ENCODE assay signal across 12 cellular contexts in genomic region chr2:157471078-157471477, GRCh38. TPM values are rescaled to one million over a fixed set of nuclear protein-coding genes. Genes with fewer than 3 reads are reported as not detected.
DNase-seq lines count a peak whose midpoint lies in the region; ATAC-seq lines count a peak whose summit lies in the region.
"Had no signal": no experiment of that assay in that cellular context is flagged by ENCODE, and none has a peak within 500 bp of the region (broad histone marks: within the 10 kb centered on the region; RNA-seq: fewer than 3 reads in every experiment).

No MANE protein-coding gene starts in this region.

- no peak for DNase-seq in CD4-positive, alpha-beta memory T cell
- no peak for DNase-seq in activated naive CD8-positive, alpha-beta T cell treated with anti-CD3 and anti-CD28 coated beads, Interleukin-2, amount 50 U/mL, for 24 hours
- no peak for DNase-seq in MG63
- DNase-seq in NCI-H2107 (lab: John Stamatoyannopoulos, UW): no peak
- DNase-seq in hippocampal formation (lab: John Stamatoyannopoulos, UW): no peak
- no peak for DNase-seq in HAP-1 (ENCODE audit: low spot score in 2 of 2)
- DNase-seq: NCI-H1092; NCI-H774; stimulated activated CD8-positive, alpha-beta memory T cell treated with anti-CD3 and anti-CD28 coated beads, Interleukin-4, amount 100 ng/mL, for 48 hours had no signal

- no peaks in the 10 kb centered on the region for H3K27me3 Mint-ChIP-seq in CD4-positive, alpha-beta memory T cell
- H3K27me3 Mint-ChIP-seq in activated naive CD8-positive, alpha-beta T cell treated with anti-CD3 and anti-CD28 coated beads, Interleukin-2, amount 50 U/mL, for 24 hours: no peaks in the 10 kb centered on the region

- CTCF ChIA-PET in CD4-positive, alpha-beta memory T cell (lab: Charles Lee; ENCODE audit: partially characterized antibody): interaction anchor here (0.8 to 18.1 kb wide), 4 partner anchors 14 to 141 kb away, joined by 3 to 392 read pairs (median 17); partner anchors contain the start of gene ERMN

- H3K27ac ChIP-seq in CD4-positive, alpha-beta memory T cell (ENCODE audit: low read depth, low read length): no peak overlapping the region

- ATAC-seq in GM19043 (IDR thresholded peaks at IDR 0.05; ENCODE audit: low read depth, unreplicated experiment): peak; percentile 9
- ATAC-seq in HG03342 (IDR thresholded peaks at IDR 0.05; ENCODE audit: unreplicated experiment): peak; percentile 22
- ATAC-seq in activated naive CD8-positive, alpha-beta T cell treated with anti-CD3 and anti-CD28 coated beads, Interleukin-2, amount 50 U/mL, for 24 hours: no peak

- no peaks in the 10 kb centered on the region for H3K27me3 ChIP-seq in CD4-positive, alpha-beta memory T cell (ENCODE audit: insufficient read depth, low read length)
- no peaks in the 10 kb centered on the region for H3K27me3 ChIP-seq in MG63
- H3K27me3 ChIP-seq in HAP-1 (ENCODE audit: low read depth): no peaks in the 10 kb centered on the region; the same call in 1 of the 2 replicates

- H3K4me3 Mint-ChIP-seq in CD4-positive, alpha-beta memory T cell: no peak overlapping the region
- H3K4me3 Mint-ChIP-seq in activated naive CD8-positive, alpha-beta T cell treated with anti-CD3 and anti-CD28 coated beads, Interleukin-2, amount 50 U/mL, for 24 hours: peak overlapping the region; percentile 77

- peaks cover 0 to 2% (median 0%) of the 10 kb centered on the region in 8 donors for H3K9me3 Mint-ChIP-seq in CD4-positive, alpha-beta memory T cell
- H3K9me3 Mint-ChIP-seq in activated naive CD8-positive, alpha-beta T cell treated with anti-CD3 and anti-CD28 coated beads, Interleukin-2, amount 50 U/mL, for 24 hours: no peaks in the 10 kb centered on the region

- no peak overlapping the region for H3K4me3 ChIP-seq in CD4-positive, alpha-beta memory T cell (ENCODE audit: low read length in 2 of 2)
- no peak overlapping the region for H3K4me3 ChIP-seq in MG63
- H3K4me3 ChIP-seq in HAP-1: no peak overlapping the region

- H3K36me3 Mint-ChIP-seq in CD4-positive, alpha-beta memory T cell: peaks cover 0 to 3% of the 10 kb centered on the region in 2 donors
- no peaks in the 10 kb centered on the region for H3K36me3 Mint-ChIP-seq in activated naive CD8-positive, alpha-beta T cell treated with anti-CD3 and anti-CD28 coated beads, Interleukin-2, amount 50 U/mL, for 24 hours (ENCODE audit: low read depth)

- H3K4me1 Mint-ChIP-seq in CD4-positive, alpha-beta memory T cell: peaks cover 35 to 60% (median 44%) of the 10 kb centered on the region in 4 donors
- peaks cover 98% of the 10 kb centered on the region for H3K4me1 Mint-ChIP-seq in activated naive CD8-positive, alpha-beta T cell treated with anti-CD3 and anti-CD28 coated beads, Interleukin-2, amount 50 U/mL, for 24 hours

- intact Hi-C loops in CD4-positive, alpha-beta memory T cell (cut with micrococcal nuclease): no loop called here

- POLR2A ChIA-PET in CD4-positive, alpha-beta memory T cell (lab: Charles Lee; ENCODE audit: partially characterized antibody): interaction anchor here (1.9 to 8.6 kb wide), 3 partner anchors 22 to 38 kb away, joined by 7 to 131 read pairs (median 56); partner anchors contain the start of gene CYTIP

- no peaks in the 10 kb centered on the region for H3K36me3 ChIP-seq in CD4-positive, alpha-beta memory T cell (ENCODE audit: insufficient read depth, low read length)
- H3K36me3 ChIP-seq in MG63: no peaks in the 10 kb centered on the region
- H3K36me3 ChIP-seq in HAP-1 (replicated peaks): no peaks in the 10 kb centered on the region

- H3K9me3 ChIP-seq in CD4-positive, alpha-beta memory T cell (ENCODE audit: control insufficient read depth in 1 of 2, low read length in 2 of 2): no peaks in the 10 kb centered on the region
- H3K9me3 ChIP-seq in MG63 (no peaks in the 10 kb centered on the region), HAP-1 (no peaks in the 10 kb centered on the region)

- peak overlapping the region in 4 of 7 donors; percentile 43 to 75 (median 48) for H3K27ac Mint-ChIP-seq in CD4-positive, alpha-beta memory T cell
- peak overlapping the region; percentile 98 for H3K27ac Mint-ChIP-seq in activated naive CD8-positive, alpha-beta T cell treated with anti-CD3 and anti-CD28 coated beads, Interleukin-2, amount 50 U/mL, for 24 hours

- in situ Hi-C loops in HAP-1 (cut with MboI; ENCODE audit: low sequenced_read_pairs): no loop called here

- H3K4me1 ChIP-seq in CD4-positive, alpha-beta memory T cell (ENCODE audit: insufficient read depth, low read length): peaks cover 35% of the 10 kb centered on the region
- no peaks in the 10 kb centered on the region for H3K4me1 ChIP-seq in HAP-1

RNA-seq across cellular contexts. Expression of gene CYTIP, which starts 27.2 kb away (rescaled TPM):
- 100 to 1,000 TPM; 231 to 248 TPM for total RNA-seq in CD4-positive, alpha-beta memory T cell
- polyA plus RNA-seq in CD4-positive, alpha-beta memory T cell: 100 to 1,000 TPM; 163 to 176 TPM
- total RNA-seq in MG63 (2014; rRNA removed; shearing (Covaris generic); ENCODE audit: low replicate concordance): not detected in 2 replicates
- polyA plus RNA-seq: BJ had no signal

Comparison
In these comparisons a context has a peak if more than half of its experiments do, and no peak if none do; other contexts are left out.
1. RNA of gene CYTIP, which starts 27.2 kb away (total RNA-seq): 231 to 248 TPM in CD4-positive, alpha-beta memory T cell; not detected in MG63; every median in the first group is over 100 times any median in the second.